In genomic region chr1:155083865-155084721, GRCh38 we compare ENCODE assay signal across 8 cellular contexts. TPM values are rescaled to one million over a fixed set of nuclear protein-coding genes. Genes with fewer than 3 reads are reported as not detected.
DNase-seq lines count a peak whose midpoint lies in the region; ATAC-seq, FAIRE-seq and TF ChIP-seq lines count a peak whose summit lies in the region.

No MANE protein-coding gene starts in this region.

- peak overlapping the region; percentile 90 for H3K4me3 Mint-ChIP-seq in memory B cell

- no peaks in the 10 kb centered on the region for H3K36me3 ChIP-seq in OCI-LY1 (ENCODE audit: insufficient read depth, low read length)

- CTCF ChIA-PET in HEK293T (lab: Yijun Ruan, JAX) = interaction anchor here (0.8 to 2.8 kb wide), 14 partner anchors 9 to 110 kb away, joined by 4 to 43 read pairs (median 8); partner anchors contain the start of genes EFNA4 and KRTCAP2

- POLR2A ChIA-PET in HEK293T (lab: Yijun Ruan, JAX) = interaction anchor here (1.0 to 1.8 kb wide), 7 partner anchors 20 to 113 kb away, joined by 3 to 20 read pairs (median 5); partner anchors contain the start of genes ADAM15, EFNA4, KRTCAP2 and SHC1

- H3K9me2 ChIP-seq in OCI-LY1 (ENCODE audit: low read depth, low read length) = no peaks in the 10 kb centered on the region

- DNase-seq in D721Med (ENCODE audit: insufficient read length, low spot score) (no peak), T47D (ENCODE audit: low read depth in 1 of 2, low spot score in 1 of 2) (peak; percentile 75 to 95), memory B cell (ENCODE audit: low spot score in 2 of 2) (no peak), occipital lobe (lab: John Stamatoyannopoulos, UW) (no peak), HEK293T (ENCODE audit: extremely low spot score) (no peak)

- H3K36me3 Mint-ChIP-seq in memory B cell = no peaks in the 10 kb centered on the region

- FAIRE-seq in D721Med (lab: Jason Lieb, UNC) = no peak

- H4K20me1 ChIP-seq in OCI-LY1 (ENCODE audit: insufficient read depth, low read length) = no peaks in the 10 kb centered on the region

- no peaks in the 10 kb centered on the region for H3K79me2 ChIP-seq in OCI-LY1 (ENCODE audit: insufficient read depth, low read length)

- TF ChIP-seq CTCF in D721Med (IDR thresholded peaks at IDR 0.05; ENCODE audit: insufficient read depth, missing control alignments) (peak; percentile 52), OCI-LY1 (IDR thresholded peaks at IDR 0.05; ENCODE audit: low read length) (peak; percentile 50)

- peak overlapping the region; percentile 65 for H3K4me3 ChIP-seq in OCI-LY1 (ENCODE audit: low read depth, low read length, poor library complexity, severe bottlenecking)

- ATAC-seq in GM21447 (IDR thresholded peaks at IDR 0.05; ENCODE audit: unreplicated experiment) = peak; percentile 1
- no peak for ATAC-seq in memory B cell (ENCODE audit: low read depth)
- no peak for ATAC-seq in GM19351 (IDR thresholded peaks at IDR 0.05; ENCODE audit: unreplicated experiment)

- peaks cover 6% of the 10 kb centered on the region; the same call in 1 of the 2 replicates for H3K27me3 ChIP-seq in OCI-LY1 (ENCODE audit: insufficient read depth, low read length)

- no peaks in the 10 kb centered on the region for H3K9me3 Mint-ChIP-seq in memory B cell

- no peak overlapping the region; the same call in 1 of the 2 replicates for H3K9ac ChIP-seq in OCI-LY1 (ENCODE audit: low read length)

- peak overlapping the region; percentile 80 for H3K27ac Mint-ChIP-seq in memory B cell

- H3K27ac ChIP-seq in OCI-LY1 (ENCODE audit: low read depth, low read length, poor library complexity, severe bottlenecking) = peak overlapping the region; percentile 90

- H3K4me1 ChIP-seq in OCI-LY1 (ENCODE audit: insufficient read depth, low read length, severe bottlenecking) = peaks cover 59% of the 10 kb centered on the region

- H3K9me3 ChIP-seq in OCI-LY1 (ENCODE audit: low read length) = no peaks in the 10 kb centered on the region

- in situ Hi-C loops in T47D (cut with HindIII; ENCODE audit: low pct_unique_long_range_greater_than_20kb, low sequenced_read_pairs) = no loop called here

- no peaks in the 10 kb centered on the region for H3F3A ChIP-seq in OCI-LY1 (ENCODE audit: insufficient read depth, low read length)

- H3K4me2 ChIP-seq in OCI-LY1 (ENCODE audit: low read length) = peak overlapping the region; percentile 93

- no peak overlapping the region for H2AFZ ChIP-seq in OCI-LY1 (ENCODE audit: low read length)

- H3K27me3 Mint-ChIP-seq in memory B cell = peaks cover 17% of the 10 kb centered on the region

- H3K4me1 Mint-ChIP-seq in memory B cell = peaks cover 36% of the 10 kb centered on the region

TF ChIP-seq in HEK293T, 16 proteins besides CTCF, POLR2A, EP300 and RAD21:
- TF ChIP-seq L3MBTL2 (conservative IDR thresholded peaks at IDR 0.05) (no peak), ZNF384 (IDR thresholded peaks at IDR 0.05) (no peak), CTBP1 (IDR thresholded peaks at IDR 0.05; ENCODE audit: borderline replicate concordance) (no peak), FOXM1 (IDR thresholded peaks at IDR 0.05; ENCODE audit: borderline replicate concordance) (no peak), NFRKB (IDR thresholded peaks at IDR 0.05) (no peak), PKNOX1 (IDR thresholded peaks at IDR 0.05) (no peak)

RNA-seq across cellular contexts. Expression of gene EFNA3, which starts 5.5 kb away (rescaled TPM):
- total RNA-seq in occipital lobe = 7.6 TPM

RNA-seq across cellular contexts. Expression of gene EFNA4, which starts 20.6 kb away (rescaled TPM):
- 0.62 TPM for total RNA-seq in occipital lobe

RNA-seq across cellular contexts. Expression of gene ADAM15, which starts 33.0 kb away (rescaled TPM):
- 13.3 TPM for total RNA-seq in occipital lobe

RNA-seq across cellular contexts. Expression of gene EFNA1, which starts 43.6 kb away (rescaled TPM):
- 2.7 TPM for total RNA-seq in occipital lobe

RNA-seq across cellular contexts. Expression of gene DCST1, which starts 50.5 kb away (rescaled TPM):
- total RNA-seq in occipital lobe = not detected

Comparison
In these comparisons a context has a peak if more than half of its experiments do, and no peak if none do; other contexts are left out.
1. DNase-seq: peak in T47D (2 of 2); none in D721Med (single experiment), memory B cell (0 of 2), occipital lobe (single experiment) and HEK293T (single experiment).